Comparison of ENCODE assay signal across 21 cellular contexts in the genomic region with DNA sequence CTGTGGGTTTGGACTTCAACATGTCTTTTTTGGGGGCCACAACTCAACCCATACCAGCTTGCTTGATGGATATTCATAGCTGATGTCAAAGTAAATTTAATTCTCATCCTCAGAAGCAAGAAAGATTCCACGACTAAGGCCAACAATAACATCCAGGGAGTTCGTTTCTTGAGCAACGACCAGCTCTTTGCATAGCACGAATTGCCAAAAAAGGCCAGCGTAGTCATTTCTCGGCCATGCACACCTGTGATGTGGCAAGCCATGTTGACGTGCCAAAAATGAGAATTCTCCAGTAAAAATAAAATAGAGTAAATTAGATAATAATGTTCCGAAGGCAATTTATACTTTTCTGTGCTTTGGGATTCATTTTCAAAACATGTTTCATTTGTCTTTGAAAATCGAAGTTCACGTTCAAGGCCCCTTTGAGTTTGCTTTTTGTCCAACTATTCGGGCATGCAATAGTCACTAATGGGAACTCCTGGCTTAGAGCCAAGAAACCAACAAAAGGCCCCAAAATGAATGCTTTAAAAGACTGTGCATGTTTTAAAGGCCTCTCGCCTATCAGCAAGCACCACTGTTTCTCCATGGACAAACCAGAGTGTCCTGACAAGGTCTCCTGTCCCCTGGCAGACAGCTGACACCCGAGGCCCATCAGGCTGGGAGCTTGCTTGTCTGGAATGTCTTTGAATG. TPM values are rescaled to one million over a fixed set of nuclear protein-coding genes. Genes with fewer than 3 reads are reported as not detected.
"Had no signal": no experiment of that assay in that cellular context is flagged by ENCODE, and none has a peak within 500 bp of the region (broad histone marks: within the 10 kb centered on the region; RNA-seq: fewer than 3 reads in every experiment).

No MANE protein-coding gene starts in this region.

- H3K4me1 ChIP-seq: tibial artery, uterus had no signal

- H3K4me3 ChIP-seq: dorsolateral prefrontal cortex, lung, tibial artery, uterus had no signal

- H3K9me3 Mint-ChIP-seq: activated T-cell treated with anti-CD3 and anti-CD28 coated beads, Interleukin-2, amount 50 U/mL, for 72 hours had no signal

- H3K36me3 Mint-ChIP-seq: activated naive CD8-positive, alpha-beta T cell had no signal

- H3K27ac Mint-ChIP-seq: activated naive CD8-positive, alpha-beta T cell; activated T-cell treated with anti-CD3 and anti-CD28 coated beads, Interleukin-2, amount 50 U/mL, for 72 hours had no signal

- H3K27ac ChIP-seq: brain microvascular endothelial cell, dorsolateral prefrontal cortex, tibial artery, uterus, WERI-Rb-1 had no signal

- H3K27me3 ChIP-seq: brain microvascular endothelial cell, uterus had no signal

- H3K4me3 Mint-ChIP-seq: activated naive CD8-positive, alpha-beta T cell; activated T-cell treated with anti-CD3 and anti-CD28 coated beads, Interleukin-2, amount 50 U/mL, for 72 hours had no signal

- ATAC-seq: activated T-cell treated with anti-CD3 and anti-CD28 coated beads, Interleukin-2, amount 50 U/mL, for 72 hours had no signal

- H3K36me3 ChIP-seq: brain microvascular endothelial cell, tibial artery, uterus, WERI-Rb-1 had no signal

- DNase-seq: activated CD4-positive, alpha-beta T cell treated with anti-CD3 and anti-CD28 coated beads for 1 hour; activated gamma-delta T cell treated with Interleukin-2 at 50 U/mL for 16 hours; activated T-cell treated with anti-CD3 and anti-CD28 coated beads, Interleukin-2, amount 50 U/mL, for 72 hours; amniotic stem cell; brain microvascular endothelial cell; central memory CD4-positive, alpha-beta T cell; dorsolateral prefrontal cortex; occipital lobe; retina; stimulated activated CD4-positive, alpha-beta T cell treated with anti-CD3 and anti-CD28 coated beads, Interleukin-12 subunit alpha, Interleukin-12 subunit beta, amount 100 ng/mL, for 4 hours; stimulated activated CD4-positive, alpha-beta T cell treated with anti-CD3 and anti-CD28 coated beads, Interleukin-1b, Interleukin-23, amount 100 ng/mL, for 48 hours; stimulated activated CD8-positive, alpha-beta memory T cell treated with anti-CD3 and anti-CD28 coated beads, Interleukin-4, amount 100 ng/mL, for 48 hours; stimulated activated naive CD4-positive, alpha-beta T cell treated with Interleukin-2 at 50 U/mL for 16 hours; tibial artery; uterus; WERI-Rb-1 had no signal

- H3K9me3 ChIP-seq: uterus had no signal

RNA-seq across cellular contexts. Expression of a gene that starts 14.4 kb away (rescaled TPM):
- total RNA-seq: activated CD8-positive, alpha-beta memory T cell treated with anti-CD3 and anti-CD28 coated beads for 36 hours; activated T-cell treated with anti-CD3 and anti-CD28 coated beads, Interleukin-2, amount 50 U/mL, for 72 hours; T-helper 2 cell treated with Interferon-gamma antibody and Interleukin-4, amounts not matched to agents 100 ng/mL and 5 ng/mL, for 36 hours had no signal
- polyA plus RNA-seq: keratinocyte had no signal
